8 cellular contexts compared by ENCODE assay signal in the genomic region with DNA sequence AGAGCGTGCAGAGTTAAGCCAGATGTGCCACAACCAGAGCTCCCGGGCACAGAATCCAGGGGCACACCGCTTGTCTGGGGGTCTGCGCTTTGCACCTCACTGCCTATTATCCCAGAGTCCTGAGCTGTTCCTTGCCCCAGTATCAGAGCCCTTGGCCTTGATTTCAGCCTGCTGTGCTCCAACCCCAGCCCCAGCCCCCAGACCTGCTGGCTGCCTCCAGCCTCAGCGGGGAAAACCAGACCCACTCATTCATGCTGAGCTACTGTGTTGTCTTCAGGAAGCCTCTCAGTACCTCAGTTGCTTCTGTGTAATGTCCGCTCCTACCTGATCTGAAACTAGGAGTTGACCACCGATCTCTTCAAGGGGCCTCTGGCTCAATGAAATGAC. TPM values are rescaled to one million over a fixed set of nuclear protein-coding genes. Genes with fewer than 3 reads are reported as not detected.
DNase-seq lines count a peak whose midpoint lies in the region; ATAC-seq, FAIRE-seq and TF ChIP-seq lines count a peak whose summit lies in the region.

No MANE protein-coding gene starts in this region.

- H3K79me2 ChIP-seq in keratinocyte (ENCODE audit: control insufficient read depth, insufficient read depth, low read length) = no peaks in the 10 kb centered on the region

- peak overlapping the region; percentile 94 for H3K27ac Mint-ChIP-seq in activated CD8-positive, alpha-beta T cell treated with anti-CD3 and anti-CD28 coated beads for 36 hours

- peaks cover 89% of the 10 kb centered on the region for H3K4me1 Mint-ChIP-seq in activated CD8-positive, alpha-beta T cell treated with anti-CD3 and anti-CD28 coated beads for 36 hours (ENCODE audit: low read depth)

- peak overlapping the region; percentile 81 for H3K4me2 ChIP-seq in keratinocyte (ENCODE audit: control insufficient read depth, extremely low read depth, insufficient read depth, low read depth, low read length)

- H3K4me1 ChIP-seq in keratinocyte (ENCODE audit: control insufficient read depth, extremely low read depth, insufficient read depth, low read length) = peaks cover 20% of the 10 kb centered on the region
- peaks cover 6 to 21% (median 18%) of the 10 kb centered on the region in 4 donors for H3K4me1 ChIP-seq in tibial artery
- H3K4me1 ChIP-seq in ovary (ENCODE audit: insufficient read depth) = peaks cover 9% of the 10 kb centered on the region

- H3K27me3 Mint-ChIP-seq in activated CD8-positive, alpha-beta T cell treated with anti-CD3 and anti-CD28 coated beads for 36 hours = no peaks in the 10 kb centered on the region

- CTCF ChIA-PET in AG04450 (lab: Charles Lee) = interaction anchor here (1.8 to 3.7 kb wide), 6 partner anchors 8 to 112 kb away, joined by 4 to 34 read pairs (median 10); no protein-coding TSS in a partner anchor
- CTCF ChIA-PET in activated CD8-positive, alpha-beta T cell treated with anti-CD3 and anti-CD28 coated beads for 36 hours (lab: Charles Lee) = interaction anchor here (0.7 to 3.5 kb wide), 11 partner anchors 8 to 264 kb away, joined by 3 to 41 read pairs (median 15); a partner anchor contains a TSS

- H3K4me3 Mint-ChIP-seq in activated CD8-positive, alpha-beta T cell treated with anti-CD3 and anti-CD28 coated beads for 36 hours = peak overlapping the region; percentile 73

- no peaks in the 10 kb centered on the region for H4K20me1 ChIP-seq in keratinocyte (ENCODE audit: control insufficient read depth, extremely low read depth, insufficient read depth, low read length)

- H2AFZ ChIP-seq in keratinocyte (ENCODE audit: control insufficient read depth, low read length) = no peak overlapping the region

- peak; percentile 22 for ATAC-seq in GM21825 (IDR thresholded peaks at IDR 0.05; ENCODE audit: unreplicated experiment)
- peak; percentile 20 for ATAC-seq in activated CD8-positive, alpha-beta T cell treated with anti-CD3 and anti-CD28 coated beads for 36 hours
- ATAC-seq in GM19328 (IDR thresholded peaks at IDR 0.05; ENCODE audit: unreplicated experiment) = no peak

- H3K9me1 ChIP-seq in keratinocyte (ENCODE audit: control insufficient read depth, extremely low read depth, insufficient read depth, low read length) = no peaks in the 10 kb centered on the region

- no peak for FAIRE-seq in keratinocyte (lab: Jason Lieb, UNC)

- no peak for TF ChIP-seq EP300 in ovary (IDR thresholded peaks at IDR 0.05)

- H3K27me3 ChIP-seq in AG04450 (ENCODE audit: control insufficient read depth, insufficient read depth, low read length) (no peaks in the 10 kb centered on the region), keratinocyte (ENCODE audit: control insufficient read depth, extremely low read depth, insufficient read depth, low read length) (no peaks in the 10 kb centered on the region), tibial artery (peaks cover 0 to 22% of the 10 kb centered on the region in 2 donors), ovary (no peaks in the 10 kb centered on the region)

- DNase-seq in AG04450 (ENCODE audit: low read depth, low spot score) (no peak), keratinocyte (ENCODE audit: low read depth, low spot score) (no peak), tibial artery (no peak), NCI-H1092 (lab: John Stamatoyannopoulos, UW) (no peak), ovary (no peak)
- DNase-seq in activated CD8-positive, alpha-beta T cell treated with anti-CD3 and anti-CD28 coated beads for 36 hours = peak; percentile 59

- H3K27ac ChIP-seq in AG04450 (ENCODE audit: low read depth, low read length) (peak overlapping the region; percentile 52), keratinocyte (ENCODE audit: control insufficient read depth, insufficient read depth, low read length) (no peak overlapping the region), tibial artery (no peak overlapping the region), ovary (no peak overlapping the region)

- intact Hi-C loops in activated CD8-positive, alpha-beta T cell treated with anti-CD3 and anti-CD28 coated beads for 36 hours (cut with micrococcal nuclease) = no loop called here
- intact Hi-C loops in tibial artery (cut with DNase I; ENCODE audit: low total_unique reads) = no loop called here
- intact Hi-C loops in ovary (cut with DNase I) = loop anchor here in 2 of 4 donors (10.0 kb wide), 1 partner anchor 443 kb away; no protein-coding TSS in a partner anchor

- H3K9ac ChIP-seq in keratinocyte (ENCODE audit: control insufficient read depth, extremely low read depth, insufficient read depth, low read length) = no peak overlapping the region

- H3K9me3 ChIP-seq in AG04450 (ENCODE audit: control insufficient read depth, insufficient read depth, low read length) = no peaks in the 10 kb centered on the region
- H3K9me3 ChIP-seq in keratinocyte (ENCODE audit: control insufficient read depth, low read depth, low read length) = no peaks in the 10 kb centered on the region
- H3K9me3 ChIP-seq in tibial artery = no peaks in the 10 kb centered on the region
- H3K9me3 ChIP-seq in ovary = no peaks in the 10 kb centered on the region

- WGBS in ovary, 3 donors = 47 to 58% (median 48%) methylated on average over 7 of the region's 7 CpGs

- TF ChIP-seq CTCF in AG04450 (IDR thresholded peaks at IDR 0.05; ENCODE audit: low read depth, low read length) = no peak
- TF ChIP-seq CTCF in activated CD8-positive, alpha-beta T cell treated with anti-CD3 and anti-CD28 coated beads for 36 hours (IDR thresholded peaks at IDR 0.05) = no peak
- no peak for TF ChIP-seq CTCF in keratinocyte (optimal IDR thresholded peaks at IDR 0.05 in 1 of 3, IDR thresholded peaks at IDR 0.05 in 1 of 3, conservative IDR thresholded peaks at IDR 0.05 in 1 of 3; ENCODE audit: extremely low read depth in 1 of 3, insufficient read depth in 2 of 3, low read length in 3 of 3)
- no peak for TF ChIP-seq CTCF in tibial artery (IDR thresholded peaks at IDR 0.05)
- no peak for TF ChIP-seq CTCF in ovary (IDR thresholded peaks at IDR 0.05)

- H3K4me3 ChIP-seq in AG04450 (ENCODE audit: low read depth, low read length) (peak overlapping the region; percentile 98), keratinocyte (ENCODE audit: control insufficient read depth in 2 of 3, extremely low read depth in 1 of 3, insufficient read depth in 2 of 3, low read depth in 1 of 3, low read length in 3 of 3) (peak overlapping the region in 2 of 3 experiments; percentile 73 to 80), tibial artery (peak overlapping the region in 1 of 2 donors; percentile 66), ovary (no peak overlapping the region)

- TF ChIP-seq POLR2A in ovary (IDR thresholded peaks at IDR 0.05) = no peak

- H3K9me3 Mint-ChIP-seq in activated CD8-positive, alpha-beta T cell treated with anti-CD3 and anti-CD28 coated beads for 36 hours = no peaks in the 10 kb centered on the region

- H3K36me3 Mint-ChIP-seq in activated CD8-positive, alpha-beta T cell treated with anti-CD3 and anti-CD28 coated beads for 36 hours (ENCODE audit: low read depth) = peaks cover 30% of the 10 kb centered on the region

- dilution Hi-C loops in keratinocyte (cut with MboI; ENCODE audit: extremely low pct_ligation_motif_present, low sequenced_read_pairs) = no loop called here

- POLR2A ChIA-PET in AG04450 (lab: Yijun Ruan, JAX) = interaction anchor here (1.0 to 2.3 kb wide), 3 partner anchors 8 to 30 kb away, joined by 3 to 7 read pairs (median 3); no protein-coding TSS in a partner anchor
- POLR2A ChIA-PET in activated CD8-positive, alpha-beta T cell treated with anti-CD3 and anti-CD28 coated beads for 36 hours (lab: Charles Lee) = interaction anchor here (1.0 to 1.6 kb wide), 8 partner anchors 8 to 193 kb away, joined by 3 to 5 read pairs (median 3); no protein-coding TSS in a partner anchor

- H3K36me3 ChIP-seq in keratinocyte (ENCODE audit: control insufficient read depth in 2 of 2, extremely low read depth in 1 of 2, insufficient read depth in 2 of 2, low read length in 2 of 2) (peaks cover 3 to 8% of the 10 kb centered on the region in 2 experiments), tibial artery (peaks cover 0 to 21% (median 4%) of the 10 kb centered on the region in 3 donors), ovary (no peaks in the 10 kb centered on the region)

RNA-seq across cellular contexts. Expression of a gene that starts 1.1 kb away (rescaled TPM):
- polyA plus RNA-seq in AG04450 (2011; rRNA removed) (20.8 and 27.6 TPM in 2 replicates), keratinocyte (8.2 to 10.5 TPM (median 8.9 TPM) in 3 replicates), ovary (1 to 10 TPM; 1.2 to 1.3 TPM)
- polyA minus RNA-seq in AG04450 (2011; rRNA and poly(A)+ RNA removed) = 38.9 and 52.9 TPM in 2 replicates
- total RNA-seq in activated CD8-positive, alpha-beta T cell treated with anti-CD3 and anti-CD28 coated beads for 36 hours = 10 to 100 TPM; 14.3 to 14.9 TPM
- 2.0 TPM for polyA plus RNA-seq in keratinocyte (2011; ENCODE audit: low read depth)
- polyA plus RNA-seq in keratinocyte (2011; cell fraction: cytosol; rRNA removed) = 6.3 and 9.3 TPM in 2 replicates
- 12.2 and 13.0 TPM in 2 replicates for polyA plus RNA-seq in keratinocyte (2011; cell fraction: nucleus; rRNA removed)
- 3.1 and 11.8 TPM in 2 replicates for polyA plus RNA-seq in keratinocyte (2012; ENCODE audit: low replicate concordance)
- 14.6 to 17.9 TPM (median 14.9 TPM) in 3 replicates for polyA minus RNA-seq in keratinocyte
- polyA minus RNA-seq in keratinocyte (2011; cell fraction: cytosol; rRNA and poly(A)+ RNA removed) = 9.4 TPM
- polyA minus RNA-seq in keratinocyte (2011; cell fraction: nucleus; rRNA and poly(A)+ RNA removed) = 7.8 and 9.0 TPM in 2 replicates
- 1 to 10 TPM in 6 of 7 donors, under 1 TPM in 1; 0.86 to 3.9 (median 2.6) TPM for total RNA-seq in ovary

RNA-seq across cellular contexts. Expression of a gene that starts 35.9 kb away (rescaled TPM):
- polyA plus RNA-seq in AG04450 (2011; rRNA removed) (2.3 and 2.4 TPM in 2 replicates), keratinocyte (2.1 to 2.5 TPM (median 2.4 TPM) in 3 replicates), ovary (1 to 10 TPM; 1.8 to 9.0 TPM)
- 3.2 and 4.4 TPM in 2 replicates for polyA minus RNA-seq in AG04450 (2011; rRNA and poly(A)+ RNA removed)
- total RNA-seq in activated CD8-positive, alpha-beta T cell treated with anti-CD3 and anti-CD28 coated beads for 36 hours = 100 to 1,000 TPM; 215 to 218 TPM
- polyA plus RNA-seq in keratinocyte (2011; ENCODE audit: low read depth) = 16.8 TPM
- polyA plus RNA-seq in keratinocyte (2011; cell fraction: cytosol; rRNA removed) = 2.6 and 3.1 TPM in 2 replicates
- 5.8 and 5.9 TPM in 2 replicates for polyA plus RNA-seq in keratinocyte (2011; cell fraction: nucleus; rRNA removed)
- polyA plus RNA-seq in keratinocyte (2012; ENCODE audit: low replicate concordance) = 2.0 and 28.9 TPM in 2 replicates
- 3.2 to 6.7 TPM (median 3.9 TPM) in 3 replicates for polyA minus RNA-seq in keratinocyte
- 4.4 TPM for polyA minus RNA-seq in keratinocyte (2011; cell fraction: cytosol; rRNA and poly(A)+ RNA removed)
- polyA minus RNA-seq in keratinocyte (2011; cell fraction: nucleus; rRNA and poly(A)+ RNA removed) = 3.1 and 6.7 TPM in 2 replicates
- 10 to 100 TPM in 1 of 7 donors, 1 to 10 TPM in 6; 1.9 to 11.8 (median 5.3) TPM for total RNA-seq in ovary
